In genomic region chr11:62601114-62601363, GRCh38 we compare ENCODE assay signal across 8 cellular contexts. TPM values are rescaled to one million over a fixed set of nuclear protein-coding genes. Genes with fewer than 3 reads are reported as not detected.
DNase-seq lines count a peak whose midpoint lies in the region; ATAC-seq, FAIRE-seq and TF ChIP-seq lines count a peak whose summit lies in the region.

No MANE protein-coding gene starts in this region.

- peak overlapping the region; percentile 90 to 99 (median 98) for H3K27ac ChIP-seq in esophagus muscularis mucosa (replicated peaks in 1 of 4)
- peak overlapping the region; percentile 87 for H3K27ac ChIP-seq in neural cell (ENCODE audit: low read length)

- FAIRE-seq in D721Med (lab: Jason Lieb, UNC): no peak

- H3K9ac ChIP-seq in neural cell (ENCODE audit: low read length): peak overlapping the region; percentile 98

- H3F3A ChIP-seq in neural cell (ENCODE audit: insufficient read depth, low read length, poor library complexity, severe bottlenecking): no peaks in the 10 kb centered on the region

- TF ChIP-seq EP300 in esophagus muscularis mucosa (IDR thresholded peaks at IDR 0.05) (no peak), neural cell (conservative IDR thresholded peaks at IDR 0.05; ENCODE audit: poor library complexity, severe bottlenecking) (no peak)

- H3K27me3 ChIP-seq in esophagus muscularis mucosa (no peaks in the 10 kb centered on the region), neural cell (ENCODE audit: insufficient read depth, low read depth, low read length) (no peaks in the 10 kb centered on the region)

- peaks cover 33 to 66% (median 42%) of the 10 kb centered on the region in 4 donors for H3K4me1 ChIP-seq in esophagus muscularis mucosa

- no peak for TF ChIP-seq RAD21 in neural cell (conservative IDR thresholded peaks at IDR 0.05)

- peak overlapping the region; percentile 77 for H2AFZ ChIP-seq in neural cell (ENCODE audit: low read depth, low read length)

- peaks cover 35% of the 10 kb centered on the region for H3K79me2 ChIP-seq in neural cell (replicated peaks; ENCODE audit: insufficient read depth, low read length)

- peak; percentile 11 for ATAC-seq in HG02763 (IDR thresholded peaks at IDR 0.05; ENCODE audit: unreplicated experiment)
- peak; percentile 7 to 8 for ATAC-seq in activated CD4-positive, CD25-positive, alpha-beta regulatory T cell treated with anti-CD3 and anti-CD28 coated beads, Interleukin-2, amount 50 U/mL, for 24 hours

- TF ChIP-seq POLR2A in esophagus muscularis mucosa (IDR thresholded peaks at IDR 0.05; ENCODE audit: low read depth): no peak

- intact Hi-C loops in esophagus muscularis mucosa (cut with DNase I): no loop called here

- no peaks in the 10 kb centered on the region for H3K9me3 ChIP-seq in esophagus muscularis mucosa
- no peaks in the 10 kb centered on the region for H3K9me3 ChIP-seq in neural cell (ENCODE audit: low read length)

- no peaks in the 10 kb centered on the region for H3K9me2 ChIP-seq in neural cell (ENCODE audit: insufficient read depth, low read length)

- H3K4me3 ChIP-seq in esophagus muscularis mucosa (peak overlapping the region; percentile 67 to 100 (median 94)), neural cell (ENCODE audit: low read length) (peak overlapping the region; percentile 100)

- no peak overlapping the region for H3K4me2 ChIP-seq in neural cell (ENCODE audit: low read length)

- WGBS in esophagus muscularis mucosa: no CpG with 5 or more reads among the region's 31 CpGs

- TF ChIP-seq CTCF in esophagus muscularis mucosa (IDR thresholded peaks at IDR 0.05): no peak
- TF ChIP-seq CTCF in neural cell (IDR thresholded peaks at IDR 0.05; ENCODE audit: poor library complexity, severe bottlenecking): no peak
- no peak for TF ChIP-seq CTCF in D721Med (IDR thresholded peaks at IDR 0.05; ENCODE audit: insufficient read depth, missing control alignments)

- H3K36me3 ChIP-seq in esophagus muscularis mucosa (peaks cover 32 to 49% (median 47%) of the 10 kb centered on the region in 4 donors), neural cell (ENCODE audit: insufficient read depth, low read length) (no peaks in the 10 kb centered on the region)

- peak; percentile 58 for DNase-seq in COLO668 (lab: John Stamatoyannopoulos, UW; ENCODE audit: unreplicated experiment)
- no peak for DNase-seq in esophagus muscularis mucosa (ENCODE audit: extremely low spot score)
- DNase-seq in A172 (ENCODE audit: low spot score): no peak
- DNase-seq in D721Med (ENCODE audit: insufficient read length, low spot score): no peak
- DNase-seq in NCI-H2107 treated with DMSO at 0.1 percent for 48 hours (lab: John Stamatoyannopoulos, UW; ENCODE audit: unreplicated experiment): no peak

- no peaks in the 10 kb centered on the region for H4K20me1 ChIP-seq in neural cell (ENCODE audit: insufficient read depth)

TF ChIP-seq in neural cell, 6 proteins besides CTCF, POLR2A, EP300 and RAD21:
- TF ChIP-seq SMC3 (conservative IDR thresholded peaks at IDR 0.05; ENCODE audit: poor library complexity): no peak
- no peak for TF ChIP-seq TAF1 (IDR thresholded peaks at IDR 0.05; ENCODE audit: low read depth)
- TF ChIP-seq MXI1 (conservative IDR thresholded peaks at IDR 0.05; ENCODE audit: poor library complexity, severe bottlenecking): no peak
- TF ChIP-seq EZH2 (IDR thresholded peaks at IDR 0.05; ENCODE audit: borderline replicate concordance, insufficient read depth, low read length, poor library complexity, severe bottlenecking): no peak

RNA-seq across cellular contexts. Expression of gene MTA2, which starts 0.6 kb away (rescaled TPM):
- 10 to 100 TPM; 60.2 to 91.4 (median 88.3) TPM for total RNA-seq in esophagus muscularis mucosa
- 130 and 140 TPM in 2 replicates for polyA plus RNA-seq in neural cell
- polyA minus RNA-seq in neural cell: 151 and 174 TPM in 2 replicates
- 114 and 139 TPM in 2 replicates for total RNA-seq in A172 (2014; rRNA removed; shearing (Covaris generic))

RNA-seq across cellular contexts. Expression of gene TUT1, which starts 9.7 kb away (rescaled TPM):
- 1 to 10 TPM; 4.2 to 8.0 (median 6.0) TPM for total RNA-seq in esophagus muscularis mucosa
- 12.0 and 17.8 TPM in 2 replicates for polyA plus RNA-seq in neural cell
- 8.5 and 12.2 TPM in 2 replicates for polyA minus RNA-seq in neural cell
- total RNA-seq in A172 (2014; rRNA removed; shearing (Covaris generic)): 7.9 and 9.6 TPM in 2 replicates

RNA-seq across cellular contexts. Expression of gene EML3, which starts 11.5 kb away (rescaled TPM):
- total RNA-seq in esophagus muscularis mucosa: 10 to 100 TPM; 27.0 to 33.6 (median 29.0) TPM
- 0.38 and 2.5 TPM in 2 replicates for polyA plus RNA-seq in neural cell
- 1.4 and 1.7 TPM in 2 replicates for polyA minus RNA-seq in neural cell
- total RNA-seq in A172 (2014; rRNA removed; shearing (Covaris generic)): 16.0 and 19.5 TPM in 2 replicates

RNA-seq across cellular contexts. Expression of gene ROM1, which starts 12.0 kb away (rescaled TPM):
- total RNA-seq in esophagus muscularis mucosa: 10 to 100 TPM in 2 of 4 donors, 1 to 10 TPM in 2; 3.7 to 11.9 (median 10.1) TPM
- polyA plus RNA-seq in neural cell: 0.31 TPM in 1 of 2 replicates, not detected in the other
- 0.35 TPM in 1 of 2 replicates, not detected in the other for polyA minus RNA-seq in neural cell
- 3.4 and 6.4 TPM in 2 replicates for total RNA-seq in A172 (2014; rRNA removed; shearing (Covaris generic))

RNA-seq across cellular contexts. Expression of gene B3GAT3, which starts 20.7 kb away (rescaled TPM):
- 10 to 100 TPM; 20.3 to 33.3 (median 22.1) TPM for total RNA-seq in esophagus muscularis mucosa
- 102 and 127 TPM in 2 replicates for polyA plus RNA-seq in neural cell
- polyA minus RNA-seq in neural cell: 40.4 and 43.1 TPM in 2 replicates
- 58.9 and 67.7 TPM in 2 replicates for total RNA-seq in A172 (2014; rRNA removed; shearing (Covaris generic))
